In the genomic region with DNA sequence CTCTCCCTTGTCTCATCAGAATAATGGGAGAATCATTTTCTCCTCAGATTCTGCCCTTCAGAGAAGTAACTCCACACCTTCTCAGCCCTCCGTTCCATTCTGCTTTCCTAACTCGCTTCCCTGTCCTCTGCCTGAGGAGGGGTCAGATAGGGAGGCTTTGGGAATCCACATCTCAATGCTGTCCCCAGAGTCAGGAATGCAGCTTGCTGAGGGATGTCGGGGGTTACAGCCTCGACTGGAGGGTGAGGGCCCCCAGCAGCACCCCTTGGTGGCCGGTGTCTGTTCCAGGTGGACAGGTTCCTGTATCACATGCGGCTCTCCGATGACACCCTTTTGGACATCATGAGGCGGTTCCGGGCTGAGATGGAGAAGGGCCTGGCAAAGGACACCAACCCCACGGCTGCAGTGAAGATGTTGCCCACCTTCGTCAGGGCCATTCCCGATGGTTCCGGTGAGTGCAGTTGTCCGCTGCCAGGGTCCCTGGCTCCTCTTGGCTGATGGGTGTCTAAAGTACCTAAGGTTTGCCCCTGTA, we compare ENCODE assay signal across 1 cellular context.
TF ChIP-seq lines count a peak whose summit lies in the region.

No MANE protein-coding gene starts in this region.

TF ChIP-seq in H1, 55 proteins besides CTCF, POLR2A, EP300 and RAD21:
- TF ChIP-seq RBBP5 (IDR thresholded peaks at IDR 0.05; ENCODE audit: borderline replicate concordance, low read depth, low read length): no peak
- peak; percentile 89 for TF ChIP-seq TEAD4 (IDR thresholded peaks at IDR 0.05; ENCODE audit: low read depth, low read length)
